Comparison of ENCODE assay signal across 1 cellular context in the genomic region with DNA sequence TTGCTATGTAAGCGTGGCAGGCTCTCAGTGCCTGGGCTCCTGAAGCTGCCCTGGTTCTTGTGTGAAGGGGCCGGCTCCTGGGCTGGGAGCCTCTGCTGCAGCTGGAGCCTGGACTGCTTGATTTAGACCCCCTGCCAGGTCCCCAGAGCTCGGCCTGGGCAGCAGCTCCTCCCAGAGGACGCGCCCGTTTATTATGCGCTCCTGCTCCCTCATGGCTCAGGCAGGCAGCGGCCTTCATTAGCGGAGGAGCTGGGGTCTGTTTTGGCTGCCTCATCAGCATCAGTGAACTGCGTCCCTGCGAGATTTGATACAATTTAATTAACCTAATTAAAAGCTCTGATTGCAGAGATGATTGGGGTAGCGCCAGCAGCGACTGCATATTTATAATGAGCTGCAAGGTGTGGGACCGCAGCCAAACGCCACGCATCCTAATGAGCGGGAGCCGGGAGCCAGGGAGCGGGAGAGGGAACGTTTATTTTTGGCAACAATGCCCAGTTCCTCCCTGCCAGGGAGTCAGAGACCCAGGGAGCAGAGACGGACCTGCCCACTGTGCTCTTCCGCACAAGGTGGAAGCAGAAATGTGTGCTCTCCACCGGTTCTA.
TF ChIP-seq lines count a peak whose summit lies in the region.

No MANE protein-coding gene starts in this region.

TF ChIP-seq in HepG2, 621 proteins besides CTCF, POLR2A, EP300 and RAD21:
- TF ChIP-seq, protein P1, sequence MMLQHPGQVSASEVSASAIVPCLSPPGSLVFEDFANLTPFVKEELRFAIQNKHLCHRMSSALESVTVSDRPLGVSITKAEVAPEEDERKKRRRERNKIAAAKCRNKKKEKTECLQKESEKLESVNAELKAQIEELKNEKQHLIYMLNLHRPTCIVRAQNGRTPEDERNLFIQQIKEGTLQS (CRISPR knock-in tag; IDR thresholded peaks at IDR 0.05): no peak
- no peak for TF ChIP-seq PITX1 (CRISPR knock-in tag; IDR thresholded peaks at IDR 0.05)
- TF ChIP-seq, protein P2, sequence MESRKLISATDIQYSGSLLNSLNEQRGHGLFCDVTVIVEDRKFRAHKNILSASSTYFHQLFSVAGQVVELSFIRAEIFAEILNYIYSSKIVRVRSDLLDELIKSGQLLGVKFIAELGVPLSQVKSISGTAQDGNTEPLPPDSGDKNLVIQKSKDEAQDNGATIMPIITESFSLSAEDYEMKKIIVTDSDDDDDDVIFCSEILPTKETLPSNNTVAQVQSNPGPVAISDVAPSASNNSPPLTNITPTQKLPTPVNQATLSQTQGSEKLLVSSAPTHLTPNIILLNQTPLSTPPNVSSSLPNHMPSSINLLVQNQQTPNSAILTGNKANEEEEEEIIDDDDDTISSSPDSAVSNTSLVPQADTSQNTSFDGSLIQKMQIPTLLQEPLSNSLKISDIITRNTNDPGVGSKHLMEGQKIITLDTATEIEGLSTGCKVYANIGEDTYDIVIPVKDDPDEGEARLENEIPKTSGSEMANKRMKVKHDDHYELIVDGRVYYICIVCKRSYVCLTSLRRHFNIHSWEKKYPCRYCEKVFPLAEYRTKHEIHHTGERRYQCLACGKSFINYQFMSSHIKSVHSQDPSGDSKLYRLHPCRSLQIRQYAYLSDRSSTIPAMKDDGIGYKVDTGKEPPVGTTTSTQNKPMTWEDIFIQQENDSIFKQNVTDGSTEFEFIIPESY (CRISPR knock-in tag; IDR thresholded peaks at IDR 0.05): peak; percentile 99
- TF ChIP-seq SCMH1 (CRISPR knock-in tag; IDR thresholded peaks at IDR 0.05; ENCODE audit: borderline replicate concordance): no peak
- TF ChIP-seq ZFYVE20 (CRISPR knock-in tag; IDR thresholded peaks at IDR 0.05; ENCODE audit: borderline replicate concordance, low read depth): no peak
- no peak for TF ChIP-seq SAFB2 (CRISPR knock-in tag; IDR thresholded peaks at IDR 0.05; ENCODE audit: borderline replicate concordance, low read depth)
- no peak for TF ChIP-seq ZNF564 (CRISPR knock-in tag; IDR thresholded peaks at IDR 0.05)
- peak; percentile 50 for TF ChIP-seq AGO2 (optimal IDR thresholded peaks at IDR 0.05; ENCODE audit: low read depth, low read length)
